Comparison of ENCODE assay signal across 15 cellular contexts in the genomic region with DNA sequence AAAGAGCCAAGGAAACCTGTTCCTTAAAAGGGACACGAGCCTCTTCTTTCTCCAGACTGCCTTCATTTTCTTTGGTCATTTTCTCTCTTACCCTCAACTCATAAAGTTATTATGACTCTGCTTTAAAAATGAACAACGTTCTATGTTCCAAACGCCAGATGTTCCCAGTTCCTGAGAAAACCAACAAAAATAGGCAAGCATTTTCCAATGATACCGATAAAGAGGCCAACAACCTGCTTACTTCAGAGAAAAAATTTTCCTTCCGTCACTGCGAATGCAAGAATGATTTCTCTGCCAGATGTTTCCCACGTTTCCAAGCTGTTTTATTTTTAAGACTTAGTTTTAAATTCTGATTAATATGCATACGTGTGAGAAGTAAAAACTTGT. TPM values are rescaled to one million over a fixed set of nuclear protein-coding genes. Genes with fewer than 3 reads are reported as not detected.
A peak's percentile ranks its signal among the peaks of the same experiment; 100 is the strongest.
DNase-seq lines count a peak whose midpoint lies in the region; ATAC-seq and TF ChIP-seq lines count a peak whose summit lies in the region.
"Had no signal": no experiment of that assay in that cellular context is flagged by ENCODE, and none has a peak within 500 bp of the region (broad histone marks: within the 10 kb centered on the region; RNA-seq: fewer than 3 reads in every experiment).

No MANE protein-coding gene starts in this region.

- H3K4me3 ChIP-seq in cardiac muscle cell (peak overlapping the region; percentile 38), foreskin fibroblast (ENCODE audit: low read depth in 1 of 2, low read length in 2 of 2) (peak overlapping the region; percentile 43 to 84), ovary (peak overlapping the region; percentile 41), upper lobe of right lung (peak overlapping the region; percentile 51)
- H3K4me3 ChIP-seq: SJCRH30 had no signal

- H3K9me3 ChIP-seq in cardiac muscle cell (ENCODE audit: low read depth) (no peaks in the 10 kb centered on the region), ovary (no peaks in the 10 kb centered on the region), upper lobe of right lung (no peaks in the 10 kb centered on the region)
- no peaks in the 10 kb centered on the region for H3K9me3 ChIP-seq in CD4-positive, alpha-beta T cell (ENCODE audit: control insufficient read depth, low read length)
- H3K9me3 ChIP-seq: SJCRH30 had no signal

- TF ChIP-seq CTCF in cardiac muscle cell (IDR thresholded peaks at IDR 0.05; ENCODE audit: low read depth, low read length) (no peak), foreskin fibroblast (IDR thresholded peaks at IDR 0.05; ENCODE audit: low read depth, low read length) (no peak), ovary (IDR thresholded peaks at IDR 0.05) (no peak), upper lobe of right lung (IDR thresholded peaks at IDR 0.05) (no peak)
- TF ChIP-seq CTCF in CD4-positive, alpha-beta T cell (IDR thresholded peaks at IDR 0.05), result no peak

- no peak for TF ChIP-seq EP300 in ovary (IDR thresholded peaks at IDR 0.05)

- H3K4me3 Mint-ChIP-seq in CD4-positive, alpha-beta T cell, result no peak overlapping the region
- H3K4me3 Mint-ChIP-seq: stimulated activated naive CD8-positive, alpha-beta T cell treated with anti-CD3 and anti-CD28 coated beads, Interleukin-15, amount 100 ng/mL, for 72 hours had no signal

- H3K4me1 ChIP-seq in cardiac muscle cell (ENCODE audit: low read depth), result no peaks in the 10 kb centered on the region
- no peaks in the 10 kb centered on the region for H3K4me1 ChIP-seq in ovary (ENCODE audit: insufficient read depth)
- H3K4me1 ChIP-seq in upper lobe of right lung, result no peaks in the 10 kb centered on the region
- H3K4me1 ChIP-seq: SJCRH30 had no signal

- intact Hi-C loops in left cardiac atrium (cut with DNase I) (no loop called here), ovary (cut with DNase I) (no loop called here), upper lobe of right lung (cut with DNase I) (no loop called here)
- intact Hi-C loops in CD4-positive, alpha-beta T cell (cut with DNase I, micrococcal nuclease), result no loop called here

- ATAC-seq in left cardiac atrium (no peak), upper lobe of right lung (no peak), HG03439 (IDR thresholded peaks at IDR 0.05; ENCODE audit: unreplicated experiment) (no peak), GM21737 (IDR thresholded peaks at IDR 0.05; ENCODE audit: unreplicated experiment) (no peak)
- no peak for ATAC-seq in CD4-positive, alpha-beta T cell (ENCODE audit: poor library complexity)
- ATAC-seq: stimulated activated naive CD8-positive, alpha-beta T cell treated with anti-CD3 and anti-CD28 coated beads, Interleukin-15, amount 100 ng/mL, for 72 hours had no signal

- no peaks in the 10 kb centered on the region for H3K36me3 Mint-ChIP-seq in CD4-positive, alpha-beta T cell (ENCODE audit: low read depth)

- DNase-seq in cardiac muscle cell (ENCODE audit: low read depth in 1 of 2, low spot score in 1 of 2) (no peak), left cardiac atrium (no peak), foreskin fibroblast (peak in 1 of 2 donors; percentile 59), ovary (no peak), upper lobe of right lung (no peak)
- no peak for DNase-seq in CD4-positive, alpha-beta T cell
- DNase-seq: NCI-H1092; SJCRH30; stimulated activated CD4-positive, alpha-beta T cell treated with anti-CD3 and anti-CD28 coated beads, Interleukin-4, amount 100 ng/mL, for 24 hours; stimulated activated naive CD8-positive, alpha-beta T cell treated with anti-CD3 and anti-CD28 coated beads, Interleukin-15, amount 100 ng/mL, for 72 hours had no signal

- CTCF ChIA-PET in CD4-positive, alpha-beta T cell (lab: Charles Lee), result interaction anchor here (1.6 kb wide), 1 partner anchor 10 kb away, joined by 3 read pairs; no protein-coding TSS in a partner anchor

- no peaks in the 10 kb centered on the region for H3K4me1 Mint-ChIP-seq in CD4-positive, alpha-beta T cell (ENCODE audit: low read depth)
- H3K4me1 Mint-ChIP-seq: stimulated activated naive CD8-positive, alpha-beta T cell treated with anti-CD3 and anti-CD28 coated beads, Interleukin-15, amount 100 ng/mL, for 72 hours had no signal

- WGBS in ovary, 3 donors, result 3 to 5% (median 5%) methylated on average over 8 of the region's 8 CpGs

- peaks cover 33% of the 10 kb centered on the region for H3K27me3 Mint-ChIP-seq in CD4-positive, alpha-beta T cell

- TF ChIP-seq POLR2A in ovary (IDR thresholded peaks at IDR 0.05), result no peak

- POLR2A ChIA-PET in CD4-positive, alpha-beta T cell (lab: Charles Lee), result no interaction called here

- no peak overlapping the region for H3K27ac Mint-ChIP-seq in CD4-positive, alpha-beta T cell
- H3K27ac Mint-ChIP-seq: stimulated activated naive CD8-positive, alpha-beta T cell treated with anti-CD3 and anti-CD28 coated beads, Interleukin-15, amount 100 ng/mL, for 72 hours had no signal

- no peak overlapping the region for H3K27ac ChIP-seq in cardiac muscle cell
- peak overlapping the region in 1 of 2 donors; percentile 54 for H3K27ac ChIP-seq in ovary
- H3K27ac ChIP-seq in upper lobe of right lung, result peak overlapping the region; percentile 69
- no peak overlapping the region for H3K27ac ChIP-seq in CD4-positive, alpha-beta T cell (ENCODE audit: low read depth, low read length)
- H3K27ac ChIP-seq: epithelial cell of prostate, SJCRH30 had no signal

- H3K9me3 Mint-ChIP-seq in CD4-positive, alpha-beta T cell, result peaks cover 6% of the 10 kb centered on the region

- H3K27me3 ChIP-seq in cardiac muscle cell (peaks cover 57% of the 10 kb centered on the region), ovary (no peaks in the 10 kb centered on the region), upper lobe of right lung (peaks cover 15% of the 10 kb centered on the region)
- peaks cover 24% of the 10 kb centered on the region for H3K27me3 ChIP-seq in CD4-positive, alpha-beta T cell (ENCODE audit: control insufficient read depth, insufficient read depth, low read length)
- H3K27me3 ChIP-seq: SJCRH30 had no signal

- H3K36me3 ChIP-seq in cardiac muscle cell (no peaks in the 10 kb centered on the region), ovary (no peaks in the 10 kb centered on the region), upper lobe of right lung (no peaks in the 10 kb centered on the region)
- H3K36me3 ChIP-seq: SJCRH30 had no signal

RNA-seq across cellular contexts. Expression of a gene that starts 0.3 kb away (rescaled TPM):
- total RNA-seq in cardiac muscle cell (0.07 TPM in 1 of 2 replicates, not detected in the other), left cardiac atrium (under 1 TPM; 0.56 to 0.86 TPM), ovary (10 to 100 TPM in 1 of 7 donors, 1 to 10 TPM in 4, under 1 TPM in 2; 0.71 to 10.3 (median 2.0) TPM), upper lobe of right lung (17.3 TPM)
- polyA plus RNA-seq in cardiac muscle cell (not detected in 2 replicates), ovary (1 to 10 TPM; 3.2 to 4.7 TPM)
- total RNA-seq in CD4-positive, alpha-beta T cell, result not detected
- total RNA-seq: A172, kidney epithelial cell, SJCRH30 had no signal
